9 cellular contexts compared by ENCODE assay signal in genomic region chrX:274904-275475, GRCh38. TPM values are rescaled to one million over a fixed set of nuclear protein-coding genes. Genes with fewer than 3 reads are reported as not detected.
A peak's percentile ranks its signal among the peaks of the same experiment; 100 is the strongest.
DNase-seq lines count a peak whose midpoint lies in the region; ATAC-seq, FAIRE-seq and TF ChIP-seq lines count a peak whose summit lies in the region.
"Had no signal": no experiment of that assay in that cellular context is flagged by ENCODE, and none has a peak within 500 bp of the region (broad histone marks: within the 10 kb centered on the region; RNA-seq: fewer than 3 reads in every experiment).

No MANE protein-coding gene starts in this region.

- H3K9me3 Mint-ChIP-seq in naive thymus-derived CD4-positive, alpha-beta T cell = no peaks in the 10 kb centered on the region

- no peaks in the 10 kb centered on the region for H3K9me2 ChIP-seq in Loucy (replicated peaks; ENCODE audit: low read depth, low read length)

- DNase-seq in foreskin fibroblast (peak; percentile 30 to 55), NCI-H2107 (lab: John Stamatoyannopoulos, UW) (no peak), SHP77 treated with DMSO at 0.1 percent for 48 hours (lab: John Stamatoyannopoulos, UW) (no peak), GM12891 (ENCODE audit: insufficient read length, low spot score) (no peak)
- DNase-seq in naive thymus-derived CD4-positive, alpha-beta T cell = no peak
- DNase-seq: NCI-H226 had no signal

- peak overlapping the region; percentile 75 to 90 (median 82); a peak in 21 of 22 replicates for H3K27ac ChIP-seq in BLaER1 treated with 17β-estradiol and CSF1 and Interleukin-3, amounts not matched to agents 10 nM and 100 nM
- H3K27ac ChIP-seq in naive thymus-derived CD4-positive, alpha-beta T cell (ENCODE audit: low read depth, low read length) = no peak overlapping the region

- TF ChIP-seq POLR2A in GM12891 (IDR thresholded peaks at IDR 0.05; ENCODE audit: low read depth, low read length) = no peak

- no peaks in the 10 kb centered on the region for H3K36me3 ChIP-seq in BLaER1 treated with 17β-estradiol and CSF1 and Interleukin-3, amounts not matched to agents 10 nM and 100 nM
- H3K36me3 ChIP-seq in Loucy (ENCODE audit: insufficient read depth, low read length) = no peaks in the 10 kb centered on the region
- H3K36me3 ChIP-seq in naive thymus-derived CD4-positive, alpha-beta T cell (ENCODE audit: control insufficient read depth in 2 of 3, insufficient read depth in 3 of 3, low read length in 3 of 3) = peaks cover 0 to 3% (median 0%) of the 10 kb centered on the region in 3 experiments

- peak overlapping the region in 9 of 10 donors; percentile 50 to 90 (median 72) for H3K4me3 Mint-ChIP-seq in naive thymus-derived CD4-positive, alpha-beta T cell

- no peak for FAIRE-seq in GM12891 (lab: Jason Lieb, UNC)

- no peaks in the 10 kb centered on the region for H3K36me3 Mint-ChIP-seq in naive thymus-derived CD4-positive, alpha-beta T cell

- peaks cover 5 to 23% (median 14%) of the 10 kb centered on the region in 7 donors for H3K4me1 Mint-ChIP-seq in naive thymus-derived CD4-positive, alpha-beta T cell

- intact Hi-C loops in naive thymus-derived CD4-positive, alpha-beta T cell (cut with micrococcal nuclease) = no loop called here

- peaks cover 22 to 42% (median 37%) of the 10 kb centered on the region in 10 experiments for H3K4me1 ChIP-seq in BLaER1 treated with 17β-estradiol and CSF1 and Interleukin-3, amounts not matched to agents 10 nM and 100 nM
- peaks cover 16% of the 10 kb centered on the region for H3K4me1 ChIP-seq in Loucy (ENCODE audit: insufficient read depth, low read length, poor library complexity, severe bottlenecking)
- H3K4me1 ChIP-seq in naive thymus-derived CD4-positive, alpha-beta T cell (ENCODE audit: control insufficient read depth in 2 of 2, insufficient read depth in 2 of 2, low read length in 2 of 2) = peaks cover 0 to 8% of the 10 kb centered on the region in 2 donors

- TF ChIP-seq CTCF in Loucy (conservative IDR thresholded peaks at IDR 0.05; ENCODE audit: low read length) (no peak), foreskin fibroblast (IDR thresholded peaks at IDR 0.05; ENCODE audit: low read depth, low read length) (no peak)

- H3F3A ChIP-seq in Loucy (ENCODE audit: low read depth) = no peaks in the 10 kb centered on the region

- H3K9me3 ChIP-seq in BLaER1 treated with 17β-estradiol and CSF1 and Interleukin-3, amounts not matched to agents 10 nM and 100 nM (replicated peaks in 1 of 11) = peaks cover 0 to 4% (median 0%) of the 10 kb centered on the region in 11 experiments; a peak in 1 of 22 replicates
- H3K9me3 ChIP-seq in Loucy (ENCODE audit: insufficient read depth, low read depth, low read length) = no peaks in the 10 kb centered on the region
- H3K9me3 ChIP-seq in naive thymus-derived CD4-positive, alpha-beta T cell (ENCODE audit: control insufficient read depth in 2 of 3, low read length in 3 of 3) = no peaks in the 10 kb centered on the region

- CTCF ChIA-PET in naive thymus-derived CD4-positive, alpha-beta T cell (lab: Charles Lee) = no interaction called here

- H3K27ac Mint-ChIP-seq in naive thymus-derived CD4-positive, alpha-beta T cell = peak overlapping the region in 3 of 9 donors; percentile 38 to 65 (median 54)

- peak overlapping the region; percentile 55; the same call in 1 of the 2 replicates for H2AFZ ChIP-seq in Loucy (ENCODE audit: low read length)

- H3K79me2 ChIP-seq in Loucy (ENCODE audit: insufficient read depth, low read length) = peaks cover 8% of the 10 kb centered on the region; the same call in 1 of the 2 replicates

- ATAC-seq in naive thymus-derived CD4-positive, alpha-beta T cell = peak; percentile 66
- ATAC-seq in GM18861 (IDR thresholded peaks at IDR 0.05; ENCODE audit: unreplicated experiment) = no peak

- peak overlapping the region; percentile 95 to 100 (median 99) for H3K4me2 ChIP-seq in BLaER1 treated with 17β-estradiol and CSF1 and Interleukin-3, amounts not matched to agents 10 nM and 100 nM
- peak overlapping the region; percentile 92 for H3K4me2 ChIP-seq in Loucy (ENCODE audit: low read depth, low read length, poor library complexity, severe bottlenecking)

- H3K4me3 ChIP-seq in BLaER1 treated with 17β-estradiol and CSF1 and Interleukin-3, amounts not matched to agents 10 nM and 100 nM = peak overlapping the region; percentile 68 to 89 (median 74)
- peak overlapping the region; percentile 88 for H3K4me3 ChIP-seq in Loucy (ENCODE audit: low read length, poor library complexity, severe bottlenecking)
- no peak overlapping the region for H3K4me3 ChIP-seq in foreskin fibroblast (ENCODE audit: low read depth in 1 of 2, low read length in 2 of 2)
- H3K4me3 ChIP-seq in naive thymus-derived CD4-positive, alpha-beta T cell (ENCODE audit: low read length) = no peak overlapping the region

- H3K27me3 Mint-ChIP-seq in naive thymus-derived CD4-positive, alpha-beta T cell = peaks cover 0 to 7% (median 0%) of the 10 kb centered on the region in 5 donors

- POLR2A ChIA-PET in naive thymus-derived CD4-positive, alpha-beta T cell (lab: Charles Lee) = no interaction called here

- H4K20me1 ChIP-seq in BLaER1 treated with 17β-estradiol and CSF1 and Interleukin-3, amounts not matched to agents 10 nM and 100 nM = peaks cover 0 to 11% (median 0%) of the 10 kb centered on the region in 11 experiments; a peak in 3 of 22 replicates
- no peaks in the 10 kb centered on the region for H4K20me1 ChIP-seq in Loucy (ENCODE audit: insufficient read depth, low read length, poor library complexity, severe bottlenecking)

- H3K9ac ChIP-seq in BLaER1 treated with 17β-estradiol and CSF1 and Interleukin-3, amounts not matched to agents 10 nM and 100 nM = peak overlapping the region; percentile 73 to 90 (median 81)
- peak overlapping the region; percentile 97 for H3K9ac ChIP-seq in Loucy (ENCODE audit: low read depth, low read length, poor library complexity, severe bottlenecking)

- H3K27me3 ChIP-seq in BLaER1 treated with 17β-estradiol and CSF1 and Interleukin-3, amounts not matched to agents 10 nM and 100 nM = no peaks in the 10 kb centered on the region
- no peaks in the 10 kb centered on the region for H3K27me3 ChIP-seq in Loucy (ENCODE audit: insufficient read depth, low read length, poor library complexity, severe bottlenecking)
- H3K27me3 ChIP-seq in naive thymus-derived CD4-positive, alpha-beta T cell (ENCODE audit: control insufficient read depth in 2 of 2, insufficient read depth in 2 of 2, low read length in 2 of 2) = no peaks in the 10 kb centered on the region

TF ChIP-seq in GM12891, 5 proteins besides CTCF, POLR2A, EP300 and RAD21:
- TF ChIP-seq SPI1 (IDR thresholded peaks at IDR 0.05; ENCODE audit: low read depth, low read length) (no peak), POLR2AphosphoS5 (IDR thresholded peaks at IDR 0.05; ENCODE audit: low read depth, low read length) (no peak), TAF1 (IDR thresholded peaks at IDR 0.05; ENCODE audit: low read depth, low read length) (no peak), PAX5 (IDR thresholded peaks at IDR 0.05; ENCODE audit: insufficient read depth, low read length, severe bottlenecking) (no peak)

RNA-seq across cellular contexts. Expression of gene PLCXD1, which starts 6.2 kb away (rescaled TPM):
- 10 to 100 TPM; 18.2 to 51.1 (median 40.6) TPM for total RNA-seq in naive thymus-derived CD4-positive, alpha-beta T cell
- 1 to 10 TPM; 3.2 to 8.4 TPM for polyA plus RNA-seq in naive thymus-derived CD4-positive, alpha-beta T cell
- 21.2 TPM for polyA plus RNA-seq in GM12891 (2012; ENCODE audit: low read depth, missing spikeins)

RNA-seq across cellular contexts. Expression of gene GTPBP6, which starts 43.6 kb away (rescaled TPM):
- total RNA-seq in naive thymus-derived CD4-positive, alpha-beta T cell = 10 to 100 TPM; 52.1 to 95.2 (median 75.1) TPM
- polyA plus RNA-seq in naive thymus-derived CD4-positive, alpha-beta T cell = 10 to 100 TPM; 38.9 to 68.0 TPM
- 29.7 TPM for polyA plus RNA-seq in GM12891 (2012; ENCODE audit: low read depth, missing spikeins)

Comparison
In these comparisons a context has a peak if more than half of its experiments do, and no peak if none do; other contexts are left out.
1. H3K4me3 ChIP-seq: peak in BLaER1 treated with 17β-estradiol and CSF1 and Interleukin-3, amounts not matched to agents 10 nM and 100 nM (10 of 10) and Loucy (single experiment); none in foreskin fibroblast (0 of 2) and naive thymus-derived CD4-positive, alpha-beta T cell (single experiment).
2. DNase-seq: peak in foreskin fibroblast (2 of 2); none in naive thymus-derived CD4-positive, alpha-beta T cell (0 of 9), NCI-H2107 (single experiment), SHP77 treated with DMSO at 0.1 percent for 48 hours (single experiment) and GM12891 (single experiment).